ENCODE assay signal across 13 cellular contexts in the genomic region with DNA sequence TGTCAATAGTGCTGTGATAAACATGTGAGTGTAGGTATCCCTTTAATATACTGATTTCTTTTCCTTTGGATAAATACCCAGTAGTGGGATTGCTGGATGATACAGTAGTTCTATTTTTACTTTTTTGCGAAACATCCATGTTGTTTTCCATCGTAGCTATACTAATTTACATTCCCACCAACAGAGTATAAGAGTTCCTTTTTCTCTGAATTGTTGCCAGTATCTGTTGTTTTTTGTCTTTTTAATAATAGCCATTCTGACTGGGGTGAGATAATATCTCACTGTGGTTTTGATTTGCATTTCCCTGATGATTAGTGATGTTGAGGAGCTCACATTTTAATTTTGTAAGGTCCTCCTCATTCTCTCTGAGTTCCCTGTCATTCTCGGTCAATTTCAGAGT.
"Had no signal": no experiment of that assay in that cellular context is flagged by ENCODE, and none has a peak within 500 bp of the region (broad histone marks: within the 10 kb centered on the region; RNA-seq: fewer than 3 reads in every experiment).

No MANE protein-coding gene starts in this region.

- H3K4me1 ChIP-seq: upper lobe of left lung had no signal

- H3K27ac ChIP-seq: ovary, upper lobe of left lung had no signal

- DNase-seq: activated CD4-positive, alpha-beta T cell treated with anti-CD3 and anti-CD28 coated beads, Interleukin-2, amount 50 U/mL, for 1 hour; activated naive CD4-positive, alpha-beta T cell treated with Interleukin-2 at 50 U/mL for 16 hours; activated naive CD8-positive, alpha-beta T cell treated with anti-CD3 and anti-CD28 coated beads, Interleukin-2, amount 50 U/mL, for 24 hours; erythroblast; glutamatergic neuron; left ventricle myocardium superior; ovary; T-helper 9 cell; upper lobe of left lung had no signal

- H3K27ac Mint-ChIP-seq: activated naive CD8-positive, alpha-beta T cell treated with anti-CD3 and anti-CD28 coated beads, Interleukin-2, amount 50 U/mL, for 24 hours; activated T-helper 1 cell treated with anti-CD3 and anti-CD28 coated beads, Interleukin-12 subunit alpha, Interleukin-12 subunit beta, Interleukin-2, Interleukin-4 antibody, amounts not matched to agents 30 ng/mL and 10 ng/mL and 1 ng/mL, durations not matched to agents 14 hours and 24 hours and 36 hours; memory B cell; stimulated activated naive CD8-positive, alpha-beta T cell treated with anti-CD3 and anti-CD28 coated beads, Interleukin-15, Interleukin-2, amounts not matched to agents 100 ng/mL and 50 ng/mL, for 24 hours had no signal

- H3K4me3 Mint-ChIP-seq: activated naive CD8-positive, alpha-beta T cell treated with anti-CD3 and anti-CD28 coated beads, Interleukin-2, amount 50 U/mL, for 24 hours; activated T-helper 1 cell treated with anti-CD3 and anti-CD28 coated beads, Interleukin-12 subunit alpha, Interleukin-12 subunit beta, Interleukin-2, Interleukin-4 antibody, amounts not matched to agents 30 ng/mL and 10 ng/mL and 1 ng/mL, durations not matched to agents 14 hours and 24 hours and 36 hours; memory B cell; neural crest cell; stimulated activated naive CD8-positive, alpha-beta T cell treated with anti-CD3 and anti-CD28 coated beads, Interleukin-15, Interleukin-2, amounts not matched to agents 100 ng/mL and 50 ng/mL, for 24 hours had no signal

- H3K9me3 ChIP-seq: ovary, upper lobe of left lung had no signal

- H3K27me3 ChIP-seq: ovary, upper lobe of left lung had no signal

- H3K4me3 ChIP-seq: ovary, upper lobe of left lung had no signal

- H3K36me3 ChIP-seq: ovary, upper lobe of left lung had no signal

- H3K9me3 Mint-ChIP-seq: activated T-helper 1 cell treated with anti-CD3 and anti-CD28 coated beads, Interleukin-12 subunit alpha, Interleukin-12 subunit beta, Interleukin-2, Interleukin-4 antibody, amounts not matched to agents 30 ng/mL and 10 ng/mL and 1 ng/mL, durations not matched to agents 14 hours and 24 hours and 36 hours; neural crest cell had no signal

- H3K4me1 Mint-ChIP-seq: activated naive CD8-positive, alpha-beta T cell treated with anti-CD3 and anti-CD28 coated beads, Interleukin-2, amount 50 U/mL, for 24 hours; memory B cell; neural crest cell had no signal

- ATAC-seq: activated naive CD8-positive, alpha-beta T cell treated with anti-CD3 and anti-CD28 coated beads, Interleukin-2, amount 50 U/mL, for 24 hours; left ventricle myocardium superior had no signal
